ENCODE assay signal across 10 cellular contexts in genomic region chr7:134941185-134941900, GRCh38. TPM values are rescaled to one million over a fixed set of nuclear protein-coding genes. Genes with fewer than 3 reads are reported as not detected.
DNase-seq lines count a peak whose midpoint lies in the region; ATAC-seq and TF ChIP-seq lines count a peak whose summit lies in the region.
"Had no signal": no experiment of that assay in that cellular context is flagged by ENCODE, and none has a peak within 500 bp of the region (broad histone marks: within the 10 kb centered on the region; RNA-seq: fewer than 3 reads in every experiment).

No MANE protein-coding gene starts in this region.

- peak; percentile 63 for ATAC-seq in GM23338
- 0 out of 2 replicates have a peak, but pooled peaks have one; percentile 39 for ATAC-seq in WTC11
- ATAC-seq in omental fat pad (ENCODE audit: low FRiP score), result no peak

- H3K4me3 ChIP-seq in GM23338 (no peak overlapping the region), retinal pigment epithelial cell (ENCODE audit: low read length) (no peak overlapping the region)

- no peak overlapping the region for H2AFZ ChIP-seq in GM23338

- no peaks in the 10 kb centered on the region for H3K9me2 ChIP-seq in GM23338 (ENCODE audit: insufficient read depth)

- H3K4me2 ChIP-seq in GM23338, result no peak overlapping the region

- H3K27me3 Mint-ChIP-seq in GM23338 (ENCODE audit: insufficient read depth, low read depth, poor library complexity) (no peaks in the 10 kb centered on the region), WTC11 (ENCODE audit: low read depth) (no peaks in the 10 kb centered on the region)

- H3K79me2 ChIP-seq in GM23338 (replicated peaks; ENCODE audit: insufficient read depth), result no peaks in the 10 kb centered on the region

- H3K36me3 Mint-ChIP-seq in GM23338 (ENCODE audit: low read depth) (peaks cover 2% of the 10 kb centered on the region; the same call in 2 of the 3 replicates), WTC11 (peaks cover 16% of the 10 kb centered on the region)

- H3K4me3 Mint-ChIP-seq in GM23338 (no peak overlapping the region), WTC11 (no peak overlapping the region)

- DNase-seq in GM23338 (ENCODE audit: low spot score) (peak; percentile 21), WTC11 (ENCODE audit: low spot score) (no peak), glomerular visceral epithelial cell (ENCODE audit: extremely low spot score) (peak; percentile 87), retinal pigment epithelial cell (ENCODE audit: low read depth) (peak; percentile 69), omental fat pad (ENCODE audit: low spot score) (no peak), GDM1 (lab: John Stamatoyannopoulos, UW) (no peak), GM19240 (ENCODE audit: insufficient read length, low spot score) (no peak)
- no peak for DNase-seq in activated CD4-positive, CD25-positive, alpha-beta regulatory T cell treated with anti-CD3 and anti-CD28 coated beads, Interleukin-2, amount 50 U/mL, for 72 hours
- DNase-seq: activated CD4-positive, alpha-beta T cell treated with anti-CD3 and anti-CD28 coated beads, Interleukin-2, amount 50 U/mL, for 1 hour; NCI-H748 treated with DMSO at 0.1 percent for 48 hours had no signal

- H3K4me1 Mint-ChIP-seq in GM23338 (peaks cover 21% of the 10 kb centered on the region), WTC11 (peaks cover 18% of the 10 kb centered on the region)

- POLR2A ChIA-PET in WTC11 (lab: Charles Lee), result no interaction called here

- CTCF ChIA-PET in WTC11 (lab: Charles Lee), result interaction anchor here (1.9 kb wide), 1 partner anchor 217 kb away, joined by 6 read pairs; no protein-coding TSS in a partner anchor

- H3K9me3 Mint-ChIP-seq in GM23338 (no peaks in the 10 kb centered on the region), WTC11 (no peaks in the 10 kb centered on the region)

- no peaks in the 10 kb centered on the region for H3K4me1 ChIP-seq in GM23338 (ENCODE audit: insufficient read depth)

- H3K36me3 ChIP-seq in GM23338 (ENCODE audit: insufficient read depth), result peaks cover 4% of the 10 kb centered on the region

- H3K27ac Mint-ChIP-seq in GM23338 (peak overlapping the region; percentile 60), WTC11 (peak overlapping the region; percentile 32)

- peak overlapping the region; percentile 13; the same call in 1 of the 2 replicates for H3K27ac ChIP-seq in GM23338 (ENCODE audit: low read depth)

- H3K27me3 ChIP-seq in GM23338 (ENCODE audit: insufficient read depth), result no peaks in the 10 kb centered on the region

- TF ChIP-seq CTCF in GM23338 (conservative IDR thresholded peaks at IDR 0.05; ENCODE audit: low read depth in 2 of 2) (no peak), WTC11 (IDR thresholded peaks at IDR 0.05) (no peak), retinal pigment epithelial cell (conservative IDR thresholded peaks at IDR 0.05; ENCODE audit: low read depth, low read length) (no peak), omental fat pad (IDR thresholded peaks at IDR 0.05) (no peak)

- no peaks in the 10 kb centered on the region for H4K20me1 ChIP-seq in GM23338 (replicated peaks; ENCODE audit: insufficient read depth)

- H3F3A ChIP-seq in GM23338 (replicated peaks; ENCODE audit: low read depth), result no peaks in the 10 kb centered on the region

TF ChIP-seq in GM23338, 12 proteins besides CTCF, POLR2A, EP300 and RAD21 (continues in another document):
- TF ChIP-seq EZH2phosphoT487 (IDR thresholded peaks at IDR 0.05; ENCODE audit: unreplicated experiment) (no peak), JUNB (IDR thresholded peaks at IDR 0.05; ENCODE audit: unreplicated experiment) (no peak), POLR2AphosphoS5 (IDR thresholded peaks at IDR 0.05; ENCODE audit: low read depth) (no peak), ETS1 (IDR thresholded peaks at IDR 0.05) (no peak), REST (IDR thresholded peaks at IDR 0.05; ENCODE audit: unreplicated experiment) (no peak), EZH2 (IDR thresholded peaks at IDR 0.05; ENCODE audit: low read depth, unreplicated experiment) (no peak), ZNF114 (CRISPR knock-in tag; IDR thresholded peaks at IDR 0.05) (no peak)

TF ChIP-seq in WTC11, 78 proteins besides CTCF, POLR2A, EP300 and RAD21 (continues in another document):
- TF ChIP-seq ZNF425 (CRISPR knock-in tag; conservative IDR thresholded peaks at IDR 0.05) (no peak), GRHL2 (CRISPR knock-in tag; IDR thresholded peaks at IDR 0.05; ENCODE audit: insufficient replicate concordance, severe bottlenecking) (no peak), ZNF219 (CRISPR knock-in tag; IDR thresholded peaks at IDR 0.05; ENCODE audit: borderline replicate concordance) (no peak), ETV6 (CRISPR knock-in tag; IDR thresholded peaks at IDR 0.05) (no peak), TP53 (CRISPR knock-in tag; IDR thresholded peaks at IDR 0.05) (no peak), ZNF281 (CRISPR knock-in tag; IDR thresholded peaks at IDR 0.05) (no peak), FOXP4 (CRISPR knock-in tag; IDR thresholded peaks at IDR 0.05) (no peak), USF1 (CRISPR knock-in tag; IDR thresholded peaks at IDR 0.05) (no peak), MYBL2 (CRISPR knock-in tag; IDR thresholded peaks at IDR 0.05) (no peak)

RNA-seq across cellular contexts. Expression of gene AGBL3, which starts 45.0 kb away (rescaled TPM):
- total RNA-seq in GM23338 (2014; rRNA removed; shearing (Covaris generic)), result 3.2 and 4.5 TPM in 2 replicates
- polyA plus RNA-seq in GM23338 (2016; fragmentation: Nextera tagmentation; extraction: Ambion mirVana), result 5.6 and 5.9 TPM in 2 replicates
- total RNA-seq in WTC11 (2021), result 1.6 to 2.1 TPM (median 2.0 TPM) in 3 replicates
- total RNA-seq in omental fat pad, result 1 to 10 TPM; 1.6 to 3.2 (median 2.3) TPM

Comparison
In these comparisons a context has a peak if more than half of its experiments do, and no peak if none do; other contexts are left out.
1. DNase-seq: peak in GM23338 (single experiment), glomerular visceral epithelial cell (single experiment) and retinal pigment epithelial cell (single experiment); none in WTC11 (single experiment), omental fat pad (single experiment), activated CD4-positive, CD25-positive, alpha-beta regulatory T cell treated with anti-CD3 and anti-CD28 coated beads, Interleukin-2, amount 50 U/mL, for 72 hours (single experiment), GDM1 (single experiment) and GM19240 (single experiment).